Comparison of ENCODE assay signal across 1 cellular context in the genomic region with DNA sequence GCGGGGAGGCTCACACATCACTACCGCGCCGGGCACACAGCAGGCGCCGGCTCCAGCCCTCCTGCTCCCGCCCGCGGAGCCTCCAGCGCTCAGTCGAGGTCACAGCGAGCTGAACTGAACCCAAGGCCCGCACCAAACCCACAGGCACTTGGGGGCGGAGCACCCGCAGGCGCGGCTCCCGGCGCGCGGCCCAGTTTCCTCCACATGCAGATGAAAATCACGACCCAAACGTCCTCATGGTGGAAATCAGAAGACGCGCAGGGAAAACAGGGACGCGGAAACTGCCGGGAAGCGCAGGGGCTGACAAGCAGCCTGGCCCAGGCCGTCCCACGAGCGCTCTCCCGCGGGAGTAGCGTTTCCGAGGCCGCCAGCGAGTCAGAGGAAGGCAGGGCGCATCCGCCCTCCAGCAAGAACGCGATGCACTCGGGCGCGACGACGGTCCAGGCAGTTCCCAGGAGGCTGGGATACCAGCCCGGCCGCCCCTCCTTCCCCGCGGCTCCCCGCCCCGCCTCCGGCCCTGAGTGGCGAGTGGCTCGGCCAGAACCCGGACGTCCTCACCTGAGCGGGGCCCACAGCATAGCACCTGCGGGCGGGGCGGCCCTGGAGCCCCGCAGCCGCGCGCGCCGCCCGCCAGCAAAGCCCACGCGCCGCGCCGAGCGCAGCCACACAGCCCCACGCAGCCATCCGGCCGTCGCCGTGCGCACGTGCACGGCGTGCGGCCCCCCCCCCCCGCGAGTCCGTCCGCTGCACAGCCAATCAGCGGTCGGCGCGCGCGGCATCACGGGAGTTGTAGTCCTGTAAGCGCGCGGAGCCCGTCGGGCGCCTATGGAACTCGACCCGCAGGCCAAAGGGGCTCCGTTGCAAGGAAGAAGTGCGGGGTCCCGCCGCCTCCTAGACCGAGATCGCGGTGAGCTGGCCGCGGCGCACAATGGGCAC.
A peak's percentile ranks its signal among the peaks of the same experiment; 100 is the strongest.
TF ChIP-seq lines count a peak whose summit lies in the region.

TSS of gene HDHD5 (minus strand) at position 710 of the 936 bp plus-strand sequence. CDS start at position 684, 26 bp downstream.

TF ChIP-seq in HEK293, 187 proteins besides CTCF, POLR2A, EP300 and RAD21 (continued from another document and continues in another):
- TF ChIP-seq, protein P1, sequence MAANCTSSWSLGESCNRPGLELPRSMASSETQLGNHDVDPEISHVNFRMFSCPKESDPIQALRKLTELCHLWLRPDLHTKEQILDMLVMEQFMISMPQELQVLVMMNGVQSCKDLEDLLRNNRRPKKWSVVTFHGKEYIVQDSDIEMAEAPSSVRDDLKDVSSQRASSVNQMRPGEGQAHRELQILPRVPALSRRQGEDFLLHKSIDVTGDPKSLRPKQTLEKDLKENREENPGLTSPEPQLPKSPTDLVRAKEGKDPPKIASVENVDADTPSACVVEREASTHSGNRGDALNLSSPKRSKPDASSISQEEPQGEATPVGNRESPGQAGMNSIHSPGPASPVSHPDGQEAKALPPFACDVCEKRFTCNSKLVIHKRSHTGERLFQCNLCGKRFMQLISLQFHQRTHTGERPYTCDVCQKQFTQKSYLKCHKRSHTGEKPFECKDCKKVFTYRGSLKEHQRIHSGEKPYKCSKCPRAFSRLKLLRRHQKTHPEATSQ (tag by site-specific recombination; IDR thresholded peaks at IDR 0.05): 0 out of 2 replicates have a peak, but pooled peaks have one; percentile 28
- TF ChIP-seq, protein P2, sequence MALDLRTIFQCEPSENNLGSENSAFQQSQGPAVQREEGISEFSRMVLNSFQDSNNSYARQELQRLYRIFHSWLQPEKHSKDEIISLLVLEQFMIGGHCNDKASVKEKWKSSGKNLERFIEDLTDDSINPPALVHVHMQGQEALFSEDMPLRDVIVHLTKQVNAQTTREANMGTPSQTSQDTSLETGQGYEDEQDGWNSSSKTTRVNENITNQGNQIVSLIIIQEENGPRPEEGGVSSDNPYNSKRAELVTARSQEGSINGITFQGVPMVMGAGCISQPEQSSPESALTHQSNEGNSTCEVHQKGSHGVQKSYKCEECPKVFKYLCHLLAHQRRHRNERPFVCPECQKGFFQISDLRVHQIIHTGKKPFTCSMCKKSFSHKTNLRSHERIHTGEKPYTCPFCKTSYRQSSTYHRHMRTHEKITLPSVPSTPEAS (tag by site-specific recombination; IDR thresholded peaks at IDR 0.05): no peak
- TF ChIP-seq ZNF311 (tag by site-specific recombination; IDR thresholded peaks at IDR 0.05; ENCODE audit: borderline replicate concordance): no peak
- no peak for TF ChIP-seq OSR2 (tag by site-specific recombination; IDR thresholded peaks at IDR 0.05)
- TF ChIP-seq ZNF701 (tag by site-specific recombination; IDR thresholded peaks at IDR 0.05): no peak
- TF ChIP-seq ZNF23 (tag by site-specific recombination; IDR thresholded peaks at IDR 0.05; ENCODE audit: borderline replicate concordance): no peak
- no peak for TF ChIP-seq ZNF184 (tag by site-specific recombination; IDR thresholded peaks at IDR 0.05)
- no peak for TF ChIP-seq ZNF214 (tag by site-specific recombination; IDR thresholded peaks at IDR 0.05; ENCODE audit: borderline replicate concordance)
- TF ChIP-seq ZNF114 (tag by site-specific recombination; IDR thresholded peaks at IDR 0.05): no peak
- TF ChIP-seq ZNF416 (tag by site-specific recombination; IDR thresholded peaks at IDR 0.05): no peak
- peak; percentile 96 for TF ChIP-seq ZNF394 (tag by site-specific recombination; IDR thresholded peaks at IDR 0.05; ENCODE audit: borderline replicate concordance)
- peak; percentile 34; the same call in 1 of the 2 replicates for TF ChIP-seq IKZF3 (tag by site-specific recombination; IDR thresholded peaks at IDR 0.05)
- 0 out of 2 replicates have a peak, but pooled peaks have one; percentile 42 for TF ChIP-seq ZNF391 (tag by site-specific recombination; IDR thresholded peaks at IDR 0.05; ENCODE audit: borderline replicate concordance, low read depth)
- peak; percentile 93; the same call in 1 of the 2 replicates for TF ChIP-seq KLF16 (tag by site-specific recombination; IDR thresholded peaks at IDR 0.05)
- TF ChIP-seq ZNF518A (tag by site-specific recombination; conservative IDR thresholded peaks at IDR 0.05; ENCODE audit: low read depth): no peak
- peak; percentile 88 for TF ChIP-seq ZIC2 (tag by site-specific recombination; IDR thresholded peaks at IDR 0.05)
- TF ChIP-seq ZFP69B (tag by site-specific recombination; IDR thresholded peaks at IDR 0.05): peak; percentile 65; the same call in 1 of the 2 replicates
- no peak for TF ChIP-seq BCL6B (tag by site-specific recombination; IDR thresholded peaks at IDR 0.05)
- TF ChIP-seq ZNF843 (tag by site-specific recombination; IDR thresholded peaks at IDR 0.05): no peak
- no peak for TF ChIP-seq ZSCAN30 (tag by site-specific recombination; IDR thresholded peaks at IDR 0.05)
- no peak for TF ChIP-seq BCL11A (tag by site-specific recombination; IDR thresholded peaks at IDR 0.05; ENCODE audit: low read depth)
- no peak for TF ChIP-seq ZNF580 (tag by site-specific recombination; IDR thresholded peaks at IDR 0.05)
- TF ChIP-seq ZNF768 (tag by site-specific recombination; IDR thresholded peaks at IDR 0.05): no peak
- peak; percentile 83 for TF ChIP-seq ZEB2 (tag by site-specific recombination; IDR thresholded peaks at IDR 0.05)
- TF ChIP-seq ZNF433 (tag by site-specific recombination; IDR thresholded peaks at IDR 0.05; ENCODE audit: low read depth): no peak
- no peak for TF ChIP-seq ZNF398 (tag by site-specific recombination; IDR thresholded peaks at IDR 0.05)
- no peak for TF ChIP-seq PRDM6 (tag by site-specific recombination; IDR thresholded peaks at IDR 0.05)
- TF ChIP-seq ZNF571 (tag by site-specific recombination; IDR thresholded peaks at IDR 0.05): no peak
- no peak for TF ChIP-seq ZNF521 (tag by site-specific recombination; IDR thresholded peaks at IDR 0.05)
- no peak for TF ChIP-seq ZNF37A (tag by site-specific recombination; IDR thresholded peaks at IDR 0.05)
- TF ChIP-seq, protein P3, sequence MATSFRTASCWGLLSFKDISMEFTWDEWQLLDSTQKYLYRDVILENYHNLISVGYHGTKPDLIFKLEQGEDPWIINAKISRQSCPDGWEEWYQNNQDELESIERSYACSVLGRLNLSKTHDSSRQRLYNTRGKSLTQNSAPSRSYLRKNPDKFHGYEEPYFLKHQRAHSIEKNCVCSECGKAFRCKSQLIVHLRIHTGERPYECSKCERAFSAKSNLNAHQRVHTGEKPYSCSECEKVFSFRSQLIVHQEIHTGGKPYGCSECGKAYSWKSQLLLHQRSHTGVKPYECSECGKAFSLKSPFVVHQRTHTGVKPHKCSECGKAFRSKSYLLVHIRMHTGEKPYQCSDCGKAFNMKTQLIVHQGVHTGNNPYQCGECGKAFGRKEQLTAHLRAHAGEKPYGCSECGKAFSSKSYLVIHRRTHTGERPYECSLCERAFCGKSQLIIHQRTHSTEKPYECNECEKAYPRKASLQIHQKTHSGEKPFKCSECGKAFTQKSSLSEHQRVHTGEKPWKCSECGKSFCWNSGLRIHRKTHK (tag by site-specific recombination; IDR thresholded peaks at IDR 0.05): no peak
- TF ChIP-seq ZNF777 (tag by site-specific recombination; IDR thresholded peaks at IDR 0.05; ENCODE audit: borderline replicate concordance): peak; percentile 56; the same call in 1 of the 2 replicates
- peak; percentile 41; the same call in 1 of the 2 replicates for TF ChIP-seq YY1 (tag by site-specific recombination; IDR thresholded peaks at IDR 0.05)
- peak; percentile 84 for TF ChIP-seq SP2 (tag by site-specific recombination; IDR thresholded peaks at IDR 0.05)
- no peak for TF ChIP-seq ZNF791 (tag by site-specific recombination; IDR thresholded peaks at IDR 0.05)
- no peak for TF ChIP-seq ZNF623 (tag by site-specific recombination; IDR thresholded peaks at IDR 0.05)
- no peak for TF ChIP-seq ZNF140 (tag by site-specific recombination; IDR thresholded peaks at IDR 0.05)
- TF ChIP-seq ZNF10 (tag by site-specific recombination; IDR thresholded peaks at IDR 0.05): peak; percentile 17; the same call in 1 of the 2 replicates
- no peak for TF ChIP-seq RBAK (tag by site-specific recombination; IDR thresholded peaks at IDR 0.05)
- no peak for TF ChIP-seq ZNF155 (tag by site-specific recombination; IDR thresholded peaks at IDR 0.05)
- peak; percentile 83 for TF ChIP-seq ZNF335 (tag by site-specific recombination; conservative IDR thresholded peaks at IDR 0.05)
- TF ChIP-seq ZBTB7A (tag by site-specific recombination; IDR thresholded peaks at IDR 0.05; ENCODE audit: low read depth): no peak
- TF ChIP-seq, protein P4, sequence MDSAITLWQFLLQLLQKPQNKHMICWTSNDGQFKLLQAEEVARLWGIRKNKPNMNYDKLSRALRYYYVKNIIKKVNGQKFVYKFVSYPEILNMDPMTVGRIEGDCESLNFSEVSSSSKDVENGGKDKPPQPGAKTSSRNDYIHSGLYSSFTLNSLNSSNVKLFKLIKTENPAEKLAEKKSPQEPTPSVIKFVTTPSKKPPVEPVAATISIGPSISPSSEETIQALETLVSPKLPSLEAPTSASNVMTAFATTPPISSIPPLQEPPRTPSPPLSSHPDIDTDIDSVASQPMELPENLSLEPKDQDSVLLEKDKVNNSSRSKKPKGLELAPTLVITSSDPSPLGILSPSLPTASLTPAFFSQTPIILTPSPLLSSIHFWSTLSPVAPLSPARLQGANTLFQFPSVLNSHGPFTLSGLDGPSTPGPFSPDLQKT (IDR thresholded peaks at IDR 0.05; ENCODE audit: borderline replicate concordance, low read depth, low read length): no peak
- TF ChIP-seq ZNF138 (tag by site-specific recombination; IDR thresholded peaks at IDR 0.05; ENCODE audit: borderline replicate concordance): no peak
